33 cellular contexts compared by ENCODE assay signal in the genomic region with DNA sequence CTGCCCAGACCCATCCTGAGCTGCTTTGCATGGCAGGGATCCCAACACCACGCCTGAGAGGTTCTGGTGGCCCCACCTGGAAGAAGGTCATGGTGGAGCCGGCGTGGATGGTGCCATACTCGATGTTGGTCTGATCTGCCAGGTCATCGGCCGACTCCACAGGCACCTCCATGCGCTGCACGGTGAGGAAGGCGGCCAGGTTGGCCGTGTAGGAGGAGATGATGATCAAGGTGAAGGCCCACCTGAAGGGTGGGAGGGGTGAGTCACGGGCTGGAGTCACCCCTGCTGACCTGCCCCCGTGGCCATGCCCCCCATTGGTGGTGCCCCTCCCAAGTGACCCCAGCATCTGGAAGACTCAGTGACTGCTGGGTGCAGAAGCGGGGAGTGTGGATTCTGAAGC. TPM values are rescaled to one million over a fixed set of nuclear protein-coding genes. Genes with fewer than 3 reads are reported as not detected.
"Had no signal": no experiment of that assay in that cellular context is flagged by ENCODE, and none has a peak within 500 bp of the region (broad histone marks: within the 10 kb centered on the region; RNA-seq: fewer than 3 reads in every experiment).

No MANE protein-coding gene starts in this region.

- DNase-seq: Karpas-422, Kasumi-1, KG1, MG63, MM.1S, MV-4-11, NCI-H1048, NCI-H1092, NCI-H1092 treated with DMSO at 0.1 percent for 48 hours, NCI-H1105, NCI-H1105 treated with DMSO at 0.1 percent for 48 hours, NCI-H1417, NCI-H1417 treated with DMSO at 0.1 percent for 48 hours, NCI-H1436, NCI-H146, NCI-H1694, NCI-H1694 treated with DMSO at 0.1 percent for 48 hours, NCI-H187, NCI-H187 treated with DMSO at 0.1 percent for 48 hours, NCI-H1930, NCI-H2029, NCI-H2029 treated with DMSO at 0.1 percent for 48 hours, NCI-H2081, NCI-H2081 treated with DMSO at 0.1 percent for 48 hours, NCI-H2107, NCI-H2171, NCI-H2227 treated with DMSO at 0.1 percent for 48 hours, NCI-H345, NCI-H446, NCI-H446 treated with DMSO at 0.1 percent for 48 hours, NCI-H510A had no signal

- H3K9me3 ChIP-seq: MG63 had no signal

- H3K36me3 ChIP-seq: MG63 had no signal

- H3K27ac ChIP-seq: KMS-11 had no signal

- H3K4me3 ChIP-seq: MG63 had no signal

RNA-seq across cellular contexts. Expression of a gene that starts 12.5 kb away (rescaled TPM):
- total RNA-seq: MCF 10A had no signal
